14 cellular contexts compared by ENCODE assay signal in genomic region chr2:174026122-174026845, GRCh38.
A peak's percentile ranks its signal among the peaks of the same experiment; 100 is the strongest.
DNase-seq lines count a peak whose midpoint lies in the region; ATAC-seq, FAIRE-seq and TF ChIP-seq lines count a peak whose summit lies in the region.
"Had no signal": no experiment of that assay in that cellular context is flagged by ENCODE, and none has a peak within 500 bp of the region (broad histone marks: within the 10 kb centered on the region; RNA-seq: fewer than 3 reads in every experiment).

No MANE protein-coding gene starts in this region.

- H3K9me3 ChIP-seq in K562 (replicated peaks; ENCODE audit: control insufficient read depth, insufficient read depth, low read depth, low read length) (no peaks in the 10 kb centered on the region), left lung (no peaks in the 10 kb centered on the region), smooth muscle cell (replicated peaks; ENCODE audit: low read depth) (no peaks in the 10 kb centered on the region)
- H3K9me3 ChIP-seq: prostate gland had no signal

- TF ChIP-seq RAD21 in K562 (CRISPR knock-in tag; conservative IDR thresholded peaks at IDR 0.05 in 1 of 2, IDR thresholded peaks at IDR 0.05 in 1 of 2), result no peak

- no peak for TF ChIP-seq EP300 in K562 (IDR thresholded peaks at IDR 0.05; ENCODE audit: low read length)

- WGBS in K562 (ENCODE audit: insufficient coverage, low coverage, missing lambda C conversion rate), result 43% methylated on average over 22 of the region's 23 CpGs
- 40% methylated on average over 23 of the region's 23 CpGs for WGBS in smooth muscle cell (ENCODE audit: low lambda C conversion rate)

- no TSS peak for BruUV-seq in K562 (replicated peaks; lab: Mats Ljungman, UMichigan)

- no peaks in the 10 kb centered on the region for H3K9me1 ChIP-seq in K562 (ENCODE audit: control insufficient read depth, insufficient read depth, low read length)

- no peaks in the 10 kb centered on the region for H4K20me1 ChIP-seq in K562 (replicated peaks; ENCODE audit: control insufficient read depth, insufficient read depth, low read length)
- H4K20me1 ChIP-seq in smooth muscle cell (ENCODE audit: low read depth), result no peaks in the 10 kb centered on the region

- DNase-seq in ELR (ENCODE audit: low read depth), result peak; percentile 80
- no peak for DNase-seq in K562 (ENCODE audit: extremely low read depth in 1 of 4, low spot score in 3 of 4)
- no peak for DNase-seq in left lung
- DNase-seq in smooth muscle cell (lab: John Stamatoyannopoulos, UW; ENCODE audit: unreplicated experiment), result no peak
- no peak for DNase-seq in posterior vena cava (ENCODE audit: low spot score)
- no peak for DNase-seq in anterior cingulate cortex (lab: John Stamatoyannopoulos, UW)
- no peak for DNase-seq in stimulated activated naive CD4-positive, alpha-beta T cell (lab: John Stamatoyannopoulos, UW)
- DNase-seq: activated gamma-delta T cell; effector CD4-positive, alpha-beta T cell; HCEC 1CT; KG1 had no signal

- POLR2A ChIA-PET in K562 (lab: Yijun Ruan, JAX), result interaction anchor here (2.4 kb wide), 1 partner anchor 10 kb away, joined by 11 read pairs; no protein-coding TSS in a partner anchor

- no peak overlapping the region for H3K4me3 ChIP-seq in K562
- H3K4me3 ChIP-seq in left lung, result no peak overlapping the region
- no peak overlapping the region for H3K4me3 ChIP-seq in smooth muscle cell
- H3K4me3 ChIP-seq: prostate gland, SJSA1 had no signal

- TF ChIP-seq CTCF in K562 (IDR thresholded peaks at IDR 0.05 in 2 of 3, conservative IDR thresholded peaks at IDR 0.05 in 1 of 3; ENCODE audit: insufficient read depth in 2 of 3, low read depth in 1 of 3, low read length in 3 of 3), result no peak
- no peak for TF ChIP-seq CTCF in left lung (IDR thresholded peaks at IDR 0.05)
- no peak for TF ChIP-seq CTCF in smooth muscle cell (IDR thresholded peaks at IDR 0.05; ENCODE audit: borderline replicate concordance, insufficient read depth, poor library complexity, severe bottlenecking)

- TF ChIP-seq POLR2A in K562 (conservative IDR thresholded peaks at IDR 0.05), result no peak

- H3K36me3 ChIP-seq in K562 (ENCODE audit: control insufficient read depth, insufficient read depth, low read length), result no peaks in the 10 kb centered on the region
- no peaks in the 10 kb centered on the region for H3K36me3 ChIP-seq in left lung
- H3K36me3 ChIP-seq in smooth muscle cell (ENCODE audit: low read depth), result no peaks in the 10 kb centered on the region
- H3K36me3 ChIP-seq: prostate gland, SJSA1 had no signal

- H3K79me2 ChIP-seq in K562 (ENCODE audit: control insufficient read depth, insufficient read depth, low read length) (no peaks in the 10 kb centered on the region), smooth muscle cell (ENCODE audit: low read depth) (no peaks in the 10 kb centered on the region)

- no peak; the same call in 1 of the 3 replicates for ATAC-seq in K562
- ATAC-seq in left lung, result no peak
- ATAC-seq in HG02571 (IDR thresholded peaks at IDR 0.05; ENCODE audit: unreplicated experiment), result no peak

- intact Hi-C loops in K562 (cut with micrococcal nuclease) (no loop called here), left lung (cut with DNase I) (no loop called here), posterior vena cava (cut with DNase I) (no loop called here)

- peaks cover 0 to 4% of the 10 kb centered on the region in 2 experiments; a peak in 2 of 5 replicates for H3K27me3 ChIP-seq in K562 (ENCODE audit: control insufficient read depth in 2 of 2, insufficient read depth in 2 of 2, low read length in 2 of 2)
- H3K27me3 ChIP-seq in left lung, result no peaks in the 10 kb centered on the region
- no peaks in the 10 kb centered on the region for H3K27me3 ChIP-seq in smooth muscle cell (ENCODE audit: low read depth)
- H3K27me3 ChIP-seq: SJSA1 had no signal

- no peak for FAIRE-seq in K562 (lab: Jason Lieb, UNC)

- H3K9ac ChIP-seq in K562 (ENCODE audit: insufficient read depth in 1 of 2, low read depth in 2 of 2, low read length in 2 of 2) (no peak overlapping the region; a peak in 1 of 4 replicates), smooth muscle cell (ENCODE audit: low read depth) (peak overlapping the region; percentile 80)

- peaks cover 36% of the 10 kb centered on the region for H3F3A ChIP-seq in smooth muscle cell (ENCODE audit: low read depth)

- CTCF ChIA-PET in K562 (lab: Yijun Ruan, JAX; ENCODE audit: low intra/inter-chr PET ratio), result no interaction called here

- no peak overlapping the region for H3K27ac ChIP-seq in K562 (ENCODE audit: extremely low read depth, low read depth, low read length)
- H3K27ac ChIP-seq in left lung, result peak overlapping the region; percentile 85 to 92
- H3K27ac ChIP-seq in smooth muscle cell (ENCODE audit: low read depth), result peak overlapping the region; percentile 91
- H3K27ac ChIP-seq: SJSA1 had no signal

- H3K4me2 ChIP-seq in K562 (ENCODE audit: insufficient read depth, low read length) (no peak overlapping the region), smooth muscle cell (peak overlapping the region; percentile 75)

- in situ Hi-C loops in K562 (cut with MboI), result no loop called here

- H3K4me1 ChIP-seq in K562 (replicated peaks in 1 of 2; ENCODE audit: control insufficient read depth in 2 of 2, insufficient read depth in 2 of 2, low read length in 2 of 2), result peaks cover 0 to 16% of the 10 kb centered on the region in 2 experiments; a peak in 1 of 5 replicates
- peaks cover 10 to 70% of the 10 kb centered on the region in 2 donors for H3K4me1 ChIP-seq in left lung
- peaks cover 42% of the 10 kb centered on the region for H3K4me1 ChIP-seq in smooth muscle cell (ENCODE audit: low read depth)
- H3K4me1 ChIP-seq: prostate gland had no signal

- no peak overlapping the region for H2AFZ ChIP-seq in K562 (ENCODE audit: low read depth, low read length)
- no peak overlapping the region for H2AFZ ChIP-seq in smooth muscle cell (ENCODE audit: low read depth)

TF ChIP-seq in K562, 482 proteins besides CTCF, POLR2A, EP300 and RAD21:
- peak; percentile 18 for TF ChIP-seq HMGN3 (IDR thresholded peaks at IDR 0.05; ENCODE audit: borderline replicate concordance, extremely low read depth, insufficient read length, low read depth, low read length)
- no peak for TF ChIP-seq HOMEZ (CRISPR knock-in tag; IDR thresholded peaks at IDR 0.05)
- TF ChIP-seq ZNF134 (CRISPR knock-in tag; conservative IDR thresholded peaks at IDR 0.05), result no peak
- no peak for TF ChIP-seq PHTF2 (CRISPR knock-in tag; IDR thresholded peaks at IDR 0.05)
- TF ChIP-seq MAX (CRISPR knock-in tag; IDR thresholded peaks at IDR 0.05), result 0 out of 2 replicates have a peak, but pooled peaks have one; percentile 27
- TF ChIP-seq NFXL1 (CRISPR knock-in tag; IDR thresholded peaks at IDR 0.05), result no peak
